ENCODE assay signal across 12 cellular contexts in the genomic region with DNA sequence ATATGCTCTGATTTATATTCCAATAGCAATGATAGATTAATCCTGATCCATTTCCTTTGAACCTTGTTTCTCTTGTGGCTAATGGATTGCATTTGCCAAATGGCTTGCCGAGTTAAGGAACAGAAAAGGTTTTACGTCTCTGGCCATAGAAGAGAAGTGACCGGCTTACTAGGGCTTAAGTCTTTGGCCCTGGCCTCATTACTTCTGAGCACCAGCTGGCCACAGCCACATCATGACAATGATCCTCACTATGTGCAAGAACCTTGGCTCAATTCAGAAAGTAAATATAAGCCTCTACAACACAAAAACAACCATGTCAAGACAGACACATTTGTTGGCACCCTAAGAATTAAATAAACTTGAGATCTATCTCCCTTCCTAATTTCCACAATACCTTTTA. TPM values are rescaled to one million over a fixed set of nuclear protein-coding genes. Genes with fewer than 3 reads are reported as not detected.
"Had no signal": no experiment of that assay in that cellular context is flagged by ENCODE, and none has a peak within 500 bp of the region (broad histone marks: within the 10 kb centered on the region; RNA-seq: fewer than 3 reads in every experiment).

No MANE protein-coding gene starts in this region.

- ATAC-seq: activated CD4-positive, CD25-positive, alpha-beta regulatory T cell treated with anti-CD3 and anti-CD28 coated beads, Interleukin-2, amount 50 U/mL, for 24 hours had no signal

- H3K27me3 ChIP-seq: testis had no signal

- H3K4me3 Mint-ChIP-seq: activated naive CD8-positive, alpha-beta T cell treated with anti-CD3 and anti-CD28 coated beads for 36 hours; stimulated activated naive CD8-positive, alpha-beta T cell treated with anti-CD3 and anti-CD28 coated beads, Interleukin-15, Interleukin-2, amounts not matched to agents 100 ng/mL and 50 ng/mL, for 24 hours had no signal

- H3K36me3 Mint-ChIP-seq: activated naive CD8-positive, alpha-beta T cell treated with anti-CD3 and anti-CD28 coated beads for 36 hours had no signal

- H3K4me1 Mint-ChIP-seq: activated naive CD8-positive, alpha-beta T cell treated with anti-CD3 and anti-CD28 coated beads for 36 hours had no signal

- H3K9me3 Mint-ChIP-seq: activated naive CD8-positive, alpha-beta T cell treated with anti-CD3 and anti-CD28 coated beads for 36 hours; naive B cell; stimulated activated naive CD8-positive, alpha-beta T cell treated with anti-CD3 and anti-CD28 coated beads, Interleukin-15, Interleukin-2, amounts not matched to agents 100 ng/mL and 50 ng/mL, for 24 hours had no signal

- H3K27ac Mint-ChIP-seq: activated naive CD8-positive, alpha-beta T cell treated with anti-CD3 and anti-CD28 coated beads for 36 hours; stimulated activated naive CD8-positive, alpha-beta T cell treated with anti-CD3 and anti-CD28 coated beads, Interleukin-15, Interleukin-2, amounts not matched to agents 100 ng/mL and 50 ng/mL, for 24 hours had no signal

- H3K9me3 ChIP-seq: testis had no signal

- H3K4me1 ChIP-seq: testis had no signal

- DNase-seq: activated gamma-delta T cell; activated naive CD8-positive, alpha-beta T cell treated with anti-CD3 and anti-CD28 coated beads for 36 hours; activated T-cell treated with anti-CD3 and anti-CD28 coated beads, Interleukin-2, amount 50 U/mL, for 1 hour; anterior cingulate cortex; midbrain; naive B cell; nucleus accumbens; stimulated activated CD4-positive, alpha-beta T cell treated with anti-CD3 and anti-CD28 coated beads, Interleukin-2, amount 100 ng/mL, for 48 hours; testis had no signal

- H3K27ac ChIP-seq: testis had no signal

- H3K4me3 ChIP-seq: testis had no signal

RNA-seq across cellular contexts. Expression of gene ZNF608, which starts 46.1 kb away (rescaled TPM):
- total RNA-seq: T-helper 2 cell treated with Interferon-gamma antibody and Interleukin-4, amounts not matched to agents 100 ng/mL and 5 ng/mL, for 36 hours had no signal
